13 cellular contexts compared by ENCODE assay signal in the genomic region with DNA sequence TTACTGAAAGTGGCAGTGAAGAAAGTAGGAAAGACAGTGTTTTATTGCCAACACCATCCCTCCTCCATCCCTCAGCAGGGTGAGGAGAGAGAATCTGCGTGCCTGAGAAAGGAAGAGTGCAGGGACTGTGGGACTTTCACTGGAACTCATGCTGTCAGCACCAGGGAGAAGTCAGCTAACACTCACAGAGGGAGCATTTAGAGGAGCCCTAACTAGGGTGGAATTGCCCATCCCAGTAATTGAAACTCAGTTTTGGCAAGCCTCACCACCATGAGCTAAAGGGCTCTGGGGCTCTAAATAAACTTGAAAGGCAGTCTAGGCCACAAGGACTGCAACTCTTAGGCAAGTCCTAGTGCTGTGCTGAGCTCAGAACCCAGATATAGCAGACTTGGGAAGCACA.
DNase-seq lines count a peak whose midpoint lies in the region; ATAC-seq, FAIRE-seq and TF ChIP-seq lines count a peak whose summit lies in the region.
"Had no signal": no experiment of that assay in that cellular context is flagged by ENCODE, and none has a peak within 500 bp of the region (broad histone marks: within the 10 kb centered on the region; RNA-seq: fewer than 3 reads in every experiment).

No MANE protein-coding gene starts in this region.

- no peak overlapping the region for H3K23ac ChIP-seq in H1 (ENCODE audit: insufficient read length)

- H2BK120ac ChIP-seq in H1 (replicated peaks; ENCODE audit: low read depth, low read length) = no peak overlapping the region

- no peaks in the 10 kb centered on the region for H3K23me2 ChIP-seq in H1 (ENCODE audit: low read depth, low read length)

- no peak overlapping the region for H3K4me3 ChIP-seq in H1 (ENCODE audit: extremely low read depth in 1 of 4, insufficient read depth in 2 of 4, low read depth in 3 of 4, low read length in 4 of 4)
- H3K4me3 ChIP-seq: GM12878 had no signal

- peak overlapping the region; percentile 4; the same call in 1 of the 2 replicates for H4K8ac ChIP-seq in H1 (ENCODE audit: extremely low read depth, insufficient read depth, low read length)

- no peak for TF ChIP-seq EP300 in H1 (IDR thresholded peaks at IDR 0.05; ENCODE audit: borderline replicate concordance in 1 of 2, low read depth in 2 of 2, low read length in 2 of 2)

- no peak overlapping the region for H2BK15ac ChIP-seq in H1 (ENCODE audit: low read length)

- no peak overlapping the region for H3K18ac ChIP-seq in H1 (ENCODE audit: extremely low read depth, low read length)

- H2BK20ac ChIP-seq in H1 (ENCODE audit: low read length) = no peak overlapping the region

- H3K36me3 ChIP-seq in H1 (ENCODE audit: control insufficient read depth in 2 of 4, insufficient read depth in 4 of 4, low read length in 3 of 4) = no peaks in the 10 kb centered on the region

- no peak for TF ChIP-seq RAD21 in H1 (IDR thresholded peaks at IDR 0.05 in 1 of 2, conservative IDR thresholded peaks at IDR 0.05 in 1 of 2; ENCODE audit: low read depth in 2 of 2, low read length in 2 of 2)

- H4K20me1 ChIP-seq in H1 (replicated peaks in 1 of 2; ENCODE audit: control insufficient read depth in 1 of 2, insufficient read depth in 2 of 2, low read length in 2 of 2) = no peaks in the 10 kb centered on the region

- ATAC-seq in GM18517 (IDR thresholded peaks at IDR 0.05; ENCODE audit: unreplicated experiment) = no peak
- ATAC-seq: CD8-positive, alpha-beta T cell; GM12878 had no signal

- H3K27ac ChIP-seq in H1 (ENCODE audit: low read depth, low read length) = no peak overlapping the region

- no peak overlapping the region for H3K4me2 ChIP-seq in H1 (ENCODE audit: insufficient read depth in 1 of 2, low read depth in 2 of 2, low read length in 2 of 2)

- H3K79me2 ChIP-seq in H1 (ENCODE audit: control insufficient read depth in 1 of 2, insufficient read depth in 2 of 2, low read length in 2 of 2) = no peaks in the 10 kb centered on the region

- no peak overlapping the region for H3K4ac ChIP-seq in H1 (replicated peaks; ENCODE audit: insufficient read length, low read depth, low read length)

- H2AFZ ChIP-seq in H1 (ENCODE audit: low read length) = peak overlapping the region; percentile 76

- TF ChIP-seq CTCF in H1 (IDR thresholded peaks at IDR 0.05; ENCODE audit: control extremely low read depth in 1 of 3, insufficient read depth in 1 of 3, low read depth in 1 of 3, low read length in 3 of 3) (no peak), D721Med (IDR thresholded peaks at IDR 0.05; ENCODE audit: insufficient read depth, missing control alignments) (no peak)

- TF ChIP-seq POLR2A in H1 (IDR thresholded peaks at IDR 0.05; ENCODE audit: control extremely low read depth in 1 of 2, low read depth in 2 of 2, low read length in 2 of 2) = no peak

- FAIRE-seq in H1 (lab: Jason Lieb, UNC) (no peak), D721Med (lab: Jason Lieb, UNC) (no peak)
- FAIRE-seq: A204.1, GM12878 had no signal

- H3K56ac ChIP-seq in H1 (replicated peaks; ENCODE audit: insufficient read length, low read depth, low read length) = no peak overlapping the region

- no peaks in the 10 kb centered on the region for H3K4me1 ChIP-seq in H1 (replicated peaks in 1 of 4; ENCODE audit: control insufficient read depth in 3 of 4, insufficient read depth in 4 of 4, low read length in 3 of 4)

- no peak overlapping the region for H2BK5ac ChIP-seq in H1 (ENCODE audit: low read depth, low read length)

- H4K91ac ChIP-seq in H1 (replicated peaks; ENCODE audit: insufficient read length, low read length) = no peak overlapping the region

- no peak overlapping the region for H2BK12ac ChIP-seq in H1 (ENCODE audit: low read depth, low read length)

- H2AK5ac ChIP-seq in H1 (ENCODE audit: low read depth, low read length) = no peak overlapping the region

- H3K14ac ChIP-seq in H1 (ENCODE audit: insufficient read length) = no peak overlapping the region

- no peaks in the 10 kb centered on the region for H3K79me1 ChIP-seq in H1 (ENCODE audit: low read depth, low read length)

- WGBS in H1 (ENCODE audit: extremely low coverage in 1 of 2, insufficient coverage in 1 of 2, insufficient read length in 1 of 2, insufficient replicate concordance in 2 of 2, low coverage in 1 of 2, low lambda C conversion rate in 2 of 2, missing lambda C conversion rate in 1 of 2), 2 experiments = 75% methylated on average over 1 of the region's 1 CpG; no CpG with 5 or more reads in 1 of the 2 experiments

- H3K9ac ChIP-seq in H1 (replicated peaks in 1 of 4; ENCODE audit: extremely low read depth in 1 of 4, low read depth in 3 of 4, low read length in 3 of 4) = no peak overlapping the region

- DNase-seq in EH (ENCODE audit: low read depth) (peak; percentile 20), H1 (ENCODE audit: low read depth in 1 of 2, low spot score in 2 of 2) (no peak), myocyte (ENCODE audit: low read depth) (peak; percentile 25), NCI-H146 treated with DMSO at 0.1 percent for 48 hours (lab: John Stamatoyannopoulos, UW; ENCODE audit: unreplicated experiment) (no peak), D721Med (ENCODE audit: insufficient read length, low spot score) (no peak)
- DNase-seq in activated CD8-positive, alpha-beta memory T cell treated with anti-CD3 and anti-CD28 coated beads for 24 hours = no peak
- DNase-seq: CD8-positive, alpha-beta T cell; COR-L47; H9; KG1 had no signal

- H3K27me3 ChIP-seq in H1 (replicated peaks in 1 of 4; ENCODE audit: control insufficient read depth in 3 of 4, extremely low read depth in 1 of 4, insufficient read depth in 3 of 4, low read length in 3 of 4) = no peaks in the 10 kb centered on the region

- POLR2A ChIA-PET in H1 (lab: Charles Lee; ENCODE audit: partially characterized antibody) = no interaction called here

- no peaks in the 10 kb centered on the region for H3K9me3 ChIP-seq in H1 (ENCODE audit: insufficient read depth in 2 of 2, low read depth in 1 of 2, low read length in 1 of 2)

- no peak overlapping the region for H4K5ac ChIP-seq in H1 (ENCODE audit: insufficient read length, low read depth, low read length)

- CTCF ChIA-PET in H1 (lab: Charles Lee; ENCODE audit: partially characterized antibody) = interaction anchor here (3.3 kb wide), 1 partner anchor 15 kb away, joined by 17 read pairs; no protein-coding TSS in a partner anchor

TF ChIP-seq in H1, 55 proteins besides CTCF, POLR2A, EP300 and RAD21:
- TF ChIP-seq GABPA (IDR thresholded peaks at IDR 0.05; ENCODE audit: borderline replicate concordance, insufficient read depth, low read length) (no peak), POLR2AphosphoS5 (IDR thresholded peaks at IDR 0.05; ENCODE audit: low read depth, low read length) (no peak), RXRA (IDR thresholded peaks at IDR 0.05; ENCODE audit: insufficient read depth, low read depth, low read length) (no peak), CBX8 (IDR thresholded peaks at IDR 0.05; ENCODE audit: borderline replicate concordance, low read depth, low read length) (no peak), CEBPB (IDR thresholded peaks at IDR 0.05; ENCODE audit: low read depth, low read length) (no peak), SIRT6 (IDR thresholded peaks at IDR 0.05; ENCODE audit: low read length) (no peak), SP4 (IDR thresholded peaks at IDR 0.05; ENCODE audit: low read length) (no peak), NANOG (IDR thresholded peaks at IDR 0.05; ENCODE audit: insufficient read depth, low read depth, low read length, poor library complexity, severe bottlenecking) (no peak)
- TF ChIP-seq, protein P1, sequence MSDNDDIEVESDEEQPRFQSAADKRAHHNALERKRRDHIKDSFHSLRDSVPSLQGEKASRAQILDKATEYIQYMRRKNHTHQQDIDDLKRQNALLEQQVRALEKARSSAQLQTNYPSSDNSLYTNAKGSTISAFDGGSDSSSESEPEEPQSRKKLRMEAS (IDR thresholded peaks at IDR 0.05) = no peak

Comparison
In these comparisons a context has a peak if more than half of its experiments do, and no peak if none do; other contexts are left out.
1. DNase-seq: peak in EH (single experiment) and myocyte (single experiment); none in H1 (0 of 2), NCI-H146 treated with DMSO at 0.1 percent for 48 hours (single experiment), activated CD8-positive, alpha-beta memory T cell treated with anti-CD3 and anti-CD28 coated beads for 24 hours (single experiment) and D721Med (single experiment).